10 cellular contexts compared by ENCODE assay signal in the genomic region with DNA sequence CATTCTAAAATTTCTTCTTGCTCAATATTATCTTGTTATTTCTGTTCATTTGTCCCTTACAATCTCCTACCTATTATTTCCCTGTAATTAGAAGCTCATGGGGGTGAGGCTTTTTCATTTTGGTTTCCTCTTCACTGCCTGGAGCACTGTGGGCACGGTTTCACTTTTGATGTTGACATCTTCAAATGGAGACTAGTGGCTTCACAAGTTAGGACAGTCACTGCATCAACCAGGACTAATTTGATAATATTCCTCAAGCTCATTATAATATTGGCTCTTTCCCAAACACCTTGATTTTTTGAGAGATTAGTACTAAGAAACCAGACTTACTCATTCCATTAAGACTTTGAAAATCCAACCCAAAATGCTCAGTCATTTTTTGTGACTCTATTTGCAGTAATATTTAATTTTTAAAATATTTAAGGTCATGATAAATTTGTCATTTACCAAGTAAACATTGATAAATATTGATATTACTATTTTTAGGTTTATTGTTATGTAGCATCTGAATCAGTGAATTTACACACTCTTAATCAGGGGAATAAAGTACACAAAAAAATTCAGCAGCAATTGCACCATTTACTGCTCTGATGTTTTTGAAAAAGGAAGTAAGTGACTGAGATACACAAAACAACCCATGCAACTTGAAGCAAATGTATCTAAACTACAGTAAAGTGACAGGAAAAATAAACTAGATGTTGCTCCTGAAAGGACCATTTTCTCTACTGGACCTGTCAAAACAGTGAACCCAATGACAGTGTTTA. TPM values are rescaled to one million over a fixed set of nuclear protein-coding genes. Genes with fewer than 3 reads are reported as not detected.
A peak's percentile ranks its signal among the peaks of the same experiment; 100 is the strongest.
DNase-seq lines count a peak whose midpoint lies in the region; ATAC-seq and TF ChIP-seq lines count a peak whose summit lies in the region.
"Had no signal": no experiment of that assay in that cellular context is flagged by ENCODE, and none has a peak within 500 bp of the region (broad histone marks: within the 10 kb centered on the region; RNA-seq: fewer than 3 reads in every experiment).

No MANE protein-coding gene starts in this region.

- no peaks in the 10 kb centered on the region for H3K9me3 Mint-ChIP-seq in effector memory CD8-positive, alpha-beta T cell
- H3K9me3 Mint-ChIP-seq in glutamatergic neuron (ENCODE audit: unreplicated experiment), result no peaks in the 10 kb centered on the region
- H3K9me3 Mint-ChIP-seq: activated T-cell treated with anti-CD3 and anti-CD28 coated beads, Interleukin-2, amount 50 U/mL, for 24 hours had no signal

- H3K27ac Mint-ChIP-seq in effector memory CD8-positive, alpha-beta T cell, result peak overlapping the region in 1 of 2 donors; percentile 80
- no peak overlapping the region for H3K27ac Mint-ChIP-seq in glutamatergic neuron (ENCODE audit: unreplicated experiment)

- DNase-seq in DND-41, result peak; percentile 57
- peak; percentile 63 for DNase-seq in M059J (ENCODE audit: low read depth)
- DNase-seq in effector memory CD8-positive, alpha-beta T cell, result no peak
- no peak for DNase-seq in head of caudate nucleus
- DNase-seq in epidermal melanocyte (ENCODE audit: insufficient read length, low spot score), result no peak
- DNase-seq in glutamatergic neuron, result no peak
- no peak for DNase-seq in NCI-H2171 treated with DMSO at 0.1 percent for 48 hours (lab: John Stamatoyannopoulos, UW)
- DNase-seq: activated T-cell treated with anti-CD3 and anti-CD28 coated beads, Interleukin-2, amount 50 U/mL, for 24 hours had no signal

- no peaks in the 10 kb centered on the region for H4K20me1 ChIP-seq in DND-41 (ENCODE audit: insufficient read depth, low read length)

- H3K79me2 ChIP-seq in DND-41 (ENCODE audit: insufficient read depth, low read length), result no peaks in the 10 kb centered on the region
- H3K79me2 ChIP-seq: hepatocyte had no signal

- no peaks in the 10 kb centered on the region for H3K9me3 ChIP-seq in DND-41 (ENCODE audit: insufficient read depth, low read length, severe bottlenecking)

- H3K4me2 ChIP-seq in DND-41 (ENCODE audit: insufficient read depth, low read length), result peak overlapping the region; percentile 58
- H3K4me2 ChIP-seq: hepatocyte had no signal

- H3K27ac ChIP-seq in DND-41 (ENCODE audit: low read length), result peak overlapping the region; percentile 70
- H3K27ac ChIP-seq: hepatocyte had no signal

- peaks cover 58% of the 10 kb centered on the region for H3K4me1 ChIP-seq in DND-41 (ENCODE audit: insufficient read depth, low read length)

- peaks cover 0 to 9% of the 10 kb centered on the region in 2 donors for H3K27me3 Mint-ChIP-seq in effector memory CD8-positive, alpha-beta T cell
- no peaks in the 10 kb centered on the region for H3K27me3 Mint-ChIP-seq in glutamatergic neuron (ENCODE audit: unreplicated experiment)

- peaks cover 12% of the 10 kb centered on the region for H3K36me3 Mint-ChIP-seq in effector memory CD8-positive, alpha-beta T cell (ENCODE audit: insufficient read depth)
- H3K36me3 Mint-ChIP-seq in glutamatergic neuron (ENCODE audit: unreplicated experiment), result no peaks in the 10 kb centered on the region

- peak overlapping the region in 1 of 2 experiments; percentile 48; a peak in 2 of 4 replicates for H3K4me3 ChIP-seq in DND-41 (ENCODE audit: low read depth in 1 of 2, low read length in 2 of 2)
- H3K4me3 ChIP-seq: hepatocyte had no signal

- H2AFZ ChIP-seq in DND-41 (ENCODE audit: low read depth, low read length), result no peak overlapping the region
- H2AFZ ChIP-seq: hepatocyte had no signal

- H3K4me1 Mint-ChIP-seq in effector memory CD8-positive, alpha-beta T cell (ENCODE audit: low read depth in 2 of 2), result peaks cover 38 to 54% of the 10 kb centered on the region in 2 donors
- H3K4me1 Mint-ChIP-seq in glutamatergic neuron (ENCODE audit: low read depth, unreplicated experiment), result no peaks in the 10 kb centered on the region

- peak; percentile 42 for ATAC-seq in DND-41 (ENCODE audit: insufficient read depth, low read depth)
- ATAC-seq in GM19467 (IDR thresholded peaks at IDR 0.05; ENCODE audit: unreplicated experiment), result peak; percentile 8
- peak; percentile 9 for ATAC-seq in effector memory CD8-positive, alpha-beta T cell (replicated peaks)

- TF ChIP-seq CTCF in DND-41 (IDR thresholded peaks at IDR 0.05; ENCODE audit: borderline replicate concordance, extremely low read depth, low read length, poor library complexity, severe bottlenecking) (no peak), glutamatergic neuron (IDR thresholded peaks at IDR 0.05; ENCODE audit: partially characterized antibody, unreplicated experiment) (no peak)

- H3K36me3 ChIP-seq in DND-41 (ENCODE audit: insufficient read depth, low read length), result no peaks in the 10 kb centered on the region

- H3K9ac ChIP-seq in DND-41 (ENCODE audit: low read depth, low read length), result peak overlapping the region; percentile 31

- intact Hi-C loops in head of caudate nucleus (cut with DNase I), result no loop called here

- peak overlapping the region; percentile 49 to 52 for H3K4me3 Mint-ChIP-seq in effector memory CD8-positive, alpha-beta T cell
- H3K4me3 Mint-ChIP-seq in glutamatergic neuron (ENCODE audit: unreplicated experiment), result no peak overlapping the region

- H3K27me3 ChIP-seq in DND-41 (ENCODE audit: insufficient read depth, low read length, poor library complexity), result no peaks in the 10 kb centered on the region
- H3K27me3 ChIP-seq: hepatocyte had no signal

RNA-seq across cellular contexts. Expression of a gene that starts 28.8 kb away (rescaled TPM):
- 2.7 and 6.0 TPM in 2 replicates for total RNA-seq in M059J (2014; rRNA removed; shearing (Covaris generic))
- 7.4 TPM for total RNA-seq in glutamatergic neuron (ENCODE audit: unreplicated experiment)

Comparison
In these comparisons a context has a peak if more than half of its experiments do, and no peak if none do; other contexts are left out.
1. DNase-seq: peak in DND-41 (single experiment) and M059J (single experiment); none in effector memory CD8-positive, alpha-beta T cell (0 of 3), head of caudate nucleus (0 of 42), epidermal melanocyte (single experiment), glutamatergic neuron (single experiment) and NCI-H2171 treated with DMSO at 0.1 percent for 48 hours (single experiment).
2. Peak in every context shown above with its lines, with median percentiles within 50 percentile points of each other: ATAC-seq.